In genomic region chr15:98718426-98719168, GRCh38 we compare ENCODE assay signal across 18 cellular contexts.
DNase-seq lines count a peak whose midpoint lies in the region; ATAC-seq and TF ChIP-seq lines count a peak whose summit lies in the region.
"Had no signal": no experiment of that assay in that cellular context is flagged by ENCODE, and none has a peak within 500 bp of the region (broad histone marks: within the 10 kb centered on the region; RNA-seq: fewer than 3 reads in every experiment).

No MANE protein-coding gene starts in this region.

- peaks cover 20% of the 10 kb centered on the region for H3K36me3 Mint-ChIP-seq in nephron progenitor cell (ENCODE audit: low read depth)
- H3K36me3 Mint-ChIP-seq: natural killer cell had no signal

- H3K27me3 ChIP-seq in cardiac muscle cell (no peaks in the 10 kb centered on the region), brain microvascular endothelial cell (replicated peaks) (no peaks in the 10 kb centered on the region), transverse colon (no peaks in the 10 kb centered on the region), prostate gland (replicated peaks; ENCODE audit: insufficient read depth) (no peaks in the 10 kb centered on the region)
- H3K27me3 ChIP-seq: spleen, upper lobe of right lung had no signal

- peaks cover 91% of the 10 kb centered on the region for H3K4me1 Mint-ChIP-seq in nephron progenitor cell

- in situ Hi-C loops in brain microvascular endothelial cell (cut with HindIII; ENCODE audit: low pct_ligation_motif_present, low sequenced_read_pairs) (no loop called here), transverse colon (cut with MboI; ENCODE audit: low pct_ligation_motif_present in 1 of 4, low pct_unique_long_range_greater_than_20kb in 1 of 4, low sequenced_read_pairs in 3 of 4) (no loop called here)

- peak overlapping the region; percentile 87 for H3K27ac Mint-ChIP-seq in nephron progenitor cell
- H3K27ac Mint-ChIP-seq: activated CD4-positive, alpha-beta T cell treated with anti-CD3 and anti-CD28 coated beads for 36 hours; activated T-cell treated with anti-CD3 and anti-CD28 coated beads, Interleukin-2, amount 50 U/mL, for 24 hours; effector memory CD8-positive, alpha-beta T cell had no signal

- H3K27me3 Mint-ChIP-seq in nephron progenitor cell (ENCODE audit: low read depth, poor library complexity): no peaks in the 10 kb centered on the region
- H3K27me3 Mint-ChIP-seq: activated CD4-positive, alpha-beta T cell treated with anti-CD3 and anti-CD28 coated beads for 36 hours; activated T-cell treated with anti-CD3 and anti-CD28 coated beads, Interleukin-2, amount 50 U/mL, for 24 hours had no signal

- no peak for TF ChIP-seq POLR2A in transverse colon (IDR thresholded peaks at IDR 0.05)
- TF ChIP-seq POLR2A in prostate gland (IDR thresholded peaks at IDR 0.05): no peak

- TF ChIP-seq EP300 in transverse colon (IDR thresholded peaks at IDR 0.05; ENCODE audit: low read depth): no peak

- H3K9me3 Mint-ChIP-seq in nephron progenitor cell: peaks cover 6% of the 10 kb centered on the region
- H3K9me3 Mint-ChIP-seq: activated T-cell treated with anti-CD3 and anti-CD28 coated beads, Interleukin-2, amount 50 U/mL, for 24 hours; effector memory CD8-positive, alpha-beta T cell; natural killer cell had no signal

- TF ChIP-seq CTCF in cardiac muscle cell (IDR thresholded peaks at IDR 0.05; ENCODE audit: low read depth, low read length) (no peak), brain microvascular endothelial cell (IDR thresholded peaks at IDR 0.05; ENCODE audit: low read depth, low read length, missing control alignments) (no peak), nephron progenitor cell (IDR thresholded peaks at IDR 0.05) (no peak), transverse colon (IDR thresholded peaks at IDR 0.05) (no peak), prostate gland (IDR thresholded peaks at IDR 0.05) (no peak)

- H3K27ac ChIP-seq in cardiac muscle cell: peak overlapping the region; percentile 75
- peak overlapping the region; percentile 2 for H3K27ac ChIP-seq in brain microvascular endothelial cell
- peak overlapping the region; percentile 36 to 53 (median 45) for H3K27ac ChIP-seq in transverse colon
- H3K27ac ChIP-seq in prostate gland: no peak overlapping the region
- H3K27ac ChIP-seq: spleen, upper lobe of right lung had no signal

- H3K4me1 ChIP-seq in cardiac muscle cell (ENCODE audit: low read depth): peaks cover 48% of the 10 kb centered on the region
- H3K4me1 ChIP-seq in transverse colon: peaks cover 12 to 37% (median 30%) of the 10 kb centered on the region in 4 donors
- peaks cover 13% of the 10 kb centered on the region for H3K4me1 ChIP-seq in prostate gland (replicated peaks)

- intact Hi-C loops in left cardiac atrium (cut with DNase I): loop anchor here in 1 of 2 donors (10.0 kb wide), 1 partner anchor 64 kb away; no protein-coding TSS in a partner anchor
- intact Hi-C loops in transverse colon (cut with DNase I; ENCODE audit: low total_unique reads): no loop called here
- intact Hi-C loops in prostate gland (cut with DNase I): no loop called here

- H3K36me3 ChIP-seq in cardiac muscle cell: no peaks in the 10 kb centered on the region
- H3K36me3 ChIP-seq in brain microvascular endothelial cell (replicated peaks): no peaks in the 10 kb centered on the region
- H3K36me3 ChIP-seq in transverse colon: no peaks in the 10 kb centered on the region
- no peaks in the 10 kb centered on the region for H3K36me3 ChIP-seq in prostate gland
- H3K36me3 ChIP-seq: spleen, upper lobe of right lung had no signal

- no peak for DNase-seq in cardiac muscle cell (ENCODE audit: low read depth in 1 of 2, low spot score in 1 of 2)
- DNase-seq in left cardiac atrium: no peak
- DNase-seq in brain microvascular endothelial cell: no peak
- no peak for DNase-seq in nephron progenitor cell
- no peak for DNase-seq in transverse colon
- no peak for DNase-seq in epidermal melanocyte (ENCODE audit: insufficient read length, low spot score)
- DNase-seq in prostate gland (ENCODE audit: low spot score): no peak
- DNase-seq: activated CD4-positive, alpha-beta T cell treated with anti-CD3 and anti-CD28 coated beads for 36 hours; activated T-cell treated with anti-CD3 and anti-CD28 coated beads, Interleukin-2, amount 50 U/mL, for 24 hours; amniotic stem cell; DMS 273 treated with DMSO at 0.1 percent for 48 hours; effector memory CD8-positive, alpha-beta T cell; Kasumi-1; kidney glomerular epithelial cell; natural killer cell; spleen; upper lobe of right lung had no signal

- H3K4me3 ChIP-seq in cardiac muscle cell (no peak overlapping the region), brain microvascular endothelial cell (ENCODE audit: low read depth, low read length) (no peak overlapping the region), transverse colon (no peak overlapping the region), prostate gland (no peak overlapping the region)
- H3K4me3 ChIP-seq: spleen, upper lobe of right lung had no signal

- 68 to 75% methylated on average over 5 to 10 of the region's 10 CpGs for WGBS in transverse colon (ENCODE audit: low coverage in 1 of 2), 2 donors
- 31% methylated on average over 10 of the region's 10 CpGs for WGBS in prostate gland

- H3K4me3 Mint-ChIP-seq in nephron progenitor cell: no peak overlapping the region
- H3K4me3 Mint-ChIP-seq: activated CD4-positive, alpha-beta T cell treated with anti-CD3 and anti-CD28 coated beads for 36 hours; activated T-cell treated with anti-CD3 and anti-CD28 coated beads, Interleukin-2, amount 50 U/mL, for 24 hours; effector memory CD8-positive, alpha-beta T cell; natural killer cell had no signal

- H3K9me3 ChIP-seq in cardiac muscle cell (ENCODE audit: low read depth) (no peaks in the 10 kb centered on the region), transverse colon (no peaks in the 10 kb centered on the region), prostate gland (no peaks in the 10 kb centered on the region)
- H3K9me3 ChIP-seq: spleen, upper lobe of right lung had no signal

- no peak for ATAC-seq in left cardiac atrium
- ATAC-seq in GM21576 (IDR thresholded peaks at IDR 0.05; ENCODE audit: unreplicated experiment): no peak
- ATAC-seq: activated CD4-positive, alpha-beta T cell treated with anti-CD3 and anti-CD28 coated beads for 36 hours; effector memory CD8-positive, alpha-beta T cell; natural killer cell; upper lobe of right lung had no signal

Comparison
In these comparisons a context has a peak if more than half of its experiments do, and no peak if none do; other contexts are left out.
1. H3K27ac ChIP-seq: peak in cardiac muscle cell (single experiment), brain microvascular endothelial cell (single experiment) and transverse colon (4 of 4); none in prostate gland (0 of 2).